Comparison of ENCODE assay signal across 8 cellular contexts in the genomic region with DNA sequence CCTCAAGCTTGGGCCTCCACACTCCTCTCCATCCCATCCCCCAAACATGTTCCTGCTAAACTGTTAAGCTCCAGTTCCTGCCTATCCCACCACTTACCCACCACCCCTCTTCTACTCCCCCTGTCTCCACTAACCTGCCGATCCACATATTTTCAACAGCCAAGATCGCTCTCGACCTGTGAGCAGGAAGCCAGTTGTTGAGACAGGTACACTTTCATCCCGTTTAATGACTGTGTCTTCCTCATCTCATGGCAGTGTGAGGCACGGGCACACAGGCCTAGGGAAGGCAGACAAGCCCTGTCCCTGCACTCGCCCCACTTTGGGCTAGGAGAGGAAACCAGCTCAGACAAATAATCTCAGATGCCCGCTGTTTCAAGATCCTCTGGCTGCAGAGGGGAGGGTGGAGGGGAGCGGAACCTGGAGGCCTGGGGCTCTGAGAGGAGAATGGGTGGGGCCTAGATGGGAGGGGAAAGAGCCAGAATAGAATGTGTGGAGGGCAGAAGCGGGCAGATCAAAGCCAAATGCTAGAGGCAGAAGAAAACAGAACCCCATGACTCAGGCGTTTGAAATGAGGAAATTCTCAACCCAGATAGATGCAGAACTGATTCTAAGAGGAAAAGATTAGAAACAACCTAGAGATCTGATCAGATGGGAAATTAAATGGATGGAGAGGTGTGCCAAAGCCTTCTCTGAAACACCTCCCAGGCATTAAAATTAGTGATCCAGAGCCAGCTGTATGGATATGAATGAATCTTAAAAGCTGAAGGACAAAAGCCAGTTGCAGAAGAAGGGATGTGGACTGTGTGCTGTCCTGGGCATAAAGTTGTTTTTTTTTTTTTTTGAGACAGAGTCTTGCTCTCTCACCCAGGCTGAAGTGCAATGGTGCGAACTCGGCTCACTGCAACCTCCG. TPM values are rescaled to one million over a fixed set of nuclear protein-coding genes. Genes with fewer than 3 reads are reported as not detected.
DNase-seq lines count a peak whose midpoint lies in the region; ATAC-seq and TF ChIP-seq lines count a peak whose summit lies in the region.

No MANE protein-coding gene starts in this region.

- H3K36me3 Mint-ChIP-seq in activated CD4-positive, alpha-beta memory T cell treated with anti-CD3 and anti-CD28 coated beads, Interleukin-2, amount 10 ng/mL, durations not matched to agents 7 days and 5 days (ENCODE audit: low read depth), result no peaks in the 10 kb centered on the region
- H3K36me3 Mint-ChIP-seq in natural killer cell treated with Interleukin-12 subunit alpha and Interleukin-12 subunit beta and Interleukin-15 and Interleukin-18, amount 100 ng/mL, for 72 hours, result no peaks in the 10 kb centered on the region

- H3K4me1 Mint-ChIP-seq in activated CD4-positive, alpha-beta memory T cell treated with anti-CD3 and anti-CD28 coated beads, Interleukin-2, amount 10 ng/mL, durations not matched to agents 7 days and 5 days, result peaks cover 10% of the 10 kb centered on the region
- H3K4me1 Mint-ChIP-seq in natural killer cell treated with Interleukin-12 subunit alpha and Interleukin-12 subunit beta and Interleukin-15 and Interleukin-18, amount 100 ng/mL, for 72 hours (ENCODE audit: low read depth in 2 of 2), result peaks cover 0 to 6% of the 10 kb centered on the region in 2 donors

- no peak overlapping the region for H3K27ac Mint-ChIP-seq in activated CD4-positive, alpha-beta memory T cell treated with anti-CD3 and anti-CD28 coated beads, Interleukin-2, amount 10 ng/mL, durations not matched to agents 7 days and 5 days
- H3K27ac Mint-ChIP-seq in natural killer cell treated with Interleukin-12 subunit alpha and Interleukin-12 subunit beta and Interleukin-15 and Interleukin-18, amount 100 ng/mL, for 72 hours, result peak overlapping the region in 1 of 2 donors; percentile 47

- no peak overlapping the region for H3K4me3 ChIP-seq in AG09309 (ENCODE audit: control insufficient read depth, low read depth, low read length)

- CTCF ChIA-PET in activated CD4-positive, alpha-beta memory T cell treated with anti-CD3 and anti-CD28 coated beads, Interleukin-2, amount 10 ng/mL, durations not matched to agents 7 days and 5 days (lab: Charles Lee), result no interaction called here

- DNase-seq in AG09309 (ENCODE audit: low read depth), result peak; percentile 24
- peak; percentile 99 for DNase-seq in LoVo (ENCODE audit: low spot score)
- DNase-seq in activated CD4-positive, alpha-beta memory T cell treated with anti-CD3 and anti-CD28 coated beads, Interleukin-2, amount 10 ng/mL, durations not matched to agents 7 days and 5 days, result peak; percentile 19
- DNase-seq in natural killer cell treated with Interleukin-12 subunit alpha and Interleukin-12 subunit beta and Interleukin-15 and Interleukin-18, amount 100 ng/mL, for 72 hours (ENCODE audit: low spot score), result no peak
- DNase-seq in cerebellar cortex (ENCODE audit: low spot score), result no peak

- TF ChIP-seq CTCF in AG09309 (IDR thresholded peaks at IDR 0.05; ENCODE audit: control insufficient read depth, insufficient read depth, low read depth, low read length, missing control alignments), result no peak

- ATAC-seq in esophagus mucosa, result peak; percentile 78
- ATAC-seq in natural killer cell treated with Interleukin-12 subunit alpha and Interleukin-12 subunit beta and Interleukin-15 and Interleukin-18, amount 100 ng/mL, for 72 hours, result peak in 1 of 2 donors; percentile 69
- ATAC-seq in HG02970 (IDR thresholded peaks at IDR 0.05; ENCODE audit: low FRiP score, unreplicated experiment), result no peak
- no peak for ATAC-seq in GM21825 (IDR thresholded peaks at IDR 0.05; ENCODE audit: unreplicated experiment)

- H3K4me3 Mint-ChIP-seq in activated CD4-positive, alpha-beta memory T cell treated with anti-CD3 and anti-CD28 coated beads, Interleukin-2, amount 10 ng/mL, durations not matched to agents 7 days and 5 days, result no peak overlapping the region
- peak overlapping the region; percentile 45 for H3K4me3 Mint-ChIP-seq in natural killer cell treated with Interleukin-12 subunit alpha and Interleukin-12 subunit beta and Interleukin-15 and Interleukin-18, amount 100 ng/mL, for 72 hours

- no peaks in the 10 kb centered on the region for H3K27me3 Mint-ChIP-seq in activated CD4-positive, alpha-beta memory T cell treated with anti-CD3 and anti-CD28 coated beads, Interleukin-2, amount 10 ng/mL, durations not matched to agents 7 days and 5 days
- H3K27me3 Mint-ChIP-seq in natural killer cell treated with Interleukin-12 subunit alpha and Interleukin-12 subunit beta and Interleukin-15 and Interleukin-18, amount 100 ng/mL, for 72 hours, result peaks cover 0 to 11% of the 10 kb centered on the region in 2 donors

- H3K9me3 Mint-ChIP-seq in activated CD4-positive, alpha-beta memory T cell treated with anti-CD3 and anti-CD28 coated beads, Interleukin-2, amount 10 ng/mL, durations not matched to agents 7 days and 5 days, result no peaks in the 10 kb centered on the region
- no peaks in the 10 kb centered on the region for H3K9me3 Mint-ChIP-seq in natural killer cell treated with Interleukin-12 subunit alpha and Interleukin-12 subunit beta and Interleukin-15 and Interleukin-18, amount 100 ng/mL, for 72 hours

- POLR2A ChIA-PET in activated CD4-positive, alpha-beta memory T cell treated with anti-CD3 and anti-CD28 coated beads, Interleukin-2, amount 10 ng/mL, durations not matched to agents 7 days and 5 days (lab: Charles Lee), result no interaction called here

RNA-seq across cellular contexts. Expression of a gene that starts 16.9 kb away (rescaled TPM):
- total RNA-seq in activated CD4-positive, alpha-beta memory T cell treated with anti-CD3 and anti-CD28 coated beads, Interleukin-2, amount 10 ng/mL, durations not matched to agents 7 days and 5 days, result 1 to 10 TPM in 1 of 2 experiments, under 1 TPM in 1; 0.68 to 1.6 TPM
- 10.4 TPM for total RNA-seq in esophagus mucosa
- total RNA-seq in natural killer cell treated with Interleukin-12 subunit alpha and Interleukin-12 subunit beta and Interleukin-15 and Interleukin-18, amount 100 ng/mL, for 72 hours, result not detected

RNA-seq across cellular contexts. Expression of a gene that starts 42.9 kb away (rescaled TPM):
- under 1 TPM; 0.55 to 0.60 TPM for total RNA-seq in activated CD4-positive, alpha-beta memory T cell treated with anti-CD3 and anti-CD28 coated beads, Interleukin-2, amount 10 ng/mL, durations not matched to agents 7 days and 5 days
- 4.0 TPM for total RNA-seq in esophagus mucosa
- not detected for total RNA-seq in natural killer cell treated with Interleukin-12 subunit alpha and Interleukin-12 subunit beta and Interleukin-15 and Interleukin-18, amount 100 ng/mL, for 72 hours

Comparison
In these comparisons a context has a peak if more than half of its experiments do, and no peak if none do; other contexts are left out.
1. DNase-seq: peak in AG09309 (single experiment), LoVo (single experiment) and activated CD4-positive, alpha-beta memory T cell treated with anti-CD3 and anti-CD28 coated beads, Interleukin-2, amount 10 ng/mL, durations not matched to agents 7 days and 5 days (single experiment); none in natural killer cell treated with Interleukin-12 subunit alpha and Interleukin-12 subunit beta and Interleukin-15 and Interleukin-18, amount 100 ng/mL, for 72 hours (single experiment) and cerebellar cortex (single experiment).